In the genomic region with DNA sequence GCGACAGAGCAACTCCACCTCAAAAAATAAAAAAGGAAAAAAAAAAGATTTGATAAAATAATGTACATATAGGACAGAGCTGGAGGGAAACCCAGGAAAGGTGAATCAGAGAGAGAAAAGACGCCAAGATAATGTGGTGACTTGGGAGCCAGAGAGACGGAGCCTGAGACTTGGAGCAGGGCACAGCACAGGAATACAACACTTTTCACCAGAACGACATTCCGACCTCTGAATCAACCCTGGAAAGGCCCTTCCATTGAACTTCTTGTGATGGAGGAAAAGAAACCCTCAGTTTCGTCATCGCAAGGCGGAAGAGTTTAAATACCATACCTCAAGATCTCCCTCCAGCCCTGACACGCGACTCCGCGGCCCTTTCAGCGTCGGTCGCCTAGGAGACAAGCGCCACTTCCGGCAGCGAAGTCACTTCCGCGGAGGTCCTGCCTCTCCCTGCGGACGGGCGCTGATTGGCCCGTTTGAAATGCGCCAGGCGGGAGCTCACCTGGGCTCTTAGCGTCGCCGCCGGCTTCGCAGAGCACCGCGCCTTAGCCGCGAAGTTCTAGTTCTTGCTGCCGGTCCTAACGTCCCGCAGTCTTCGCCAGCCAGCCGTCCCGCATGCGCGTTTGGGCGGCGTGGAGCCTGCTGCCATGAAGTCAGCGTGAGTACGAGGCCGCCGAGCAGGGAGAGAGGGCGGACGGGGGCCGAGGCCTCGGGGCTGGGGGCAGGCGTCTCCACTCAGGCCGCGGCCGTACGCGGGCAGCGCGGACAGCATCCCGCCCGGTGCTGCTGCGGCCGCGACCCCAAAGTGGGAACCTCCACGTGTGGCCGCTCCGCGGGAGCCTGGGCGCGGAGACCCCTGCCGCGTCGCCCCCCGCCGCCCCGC, we compare ENCODE assay signal across 8 cellular contexts. TPM values are rescaled to one million over a fixed set of nuclear protein-coding genes. Genes with fewer than 3 reads are reported as not detected.
A peak's percentile ranks its signal among the peaks of the same experiment; 100 is the strongest.
DNase-seq lines count a peak whose midpoint lies in the region; ATAC-seq and TF ChIP-seq lines count a peak whose summit lies in the region.

A gene (plus strand): TSS at position 528 of the 880 bp plus-strand sequence. CDS start 117 bp downstream, at position 645.

- H3K4me1 ChIP-seq in ascending aorta (peaks cover 0 to 22% of the 10 kb centered on the region in 2 donors), right cardiac atrium (ENCODE audit: control insufficient read depth, insufficient read depth, low read length) (no peaks in the 10 kb centered on the region), aorta (ENCODE audit: control insufficient read depth in 1 of 2, insufficient read depth in 2 of 2, low read length in 2 of 2) (peaks cover 2 to 8% of the 10 kb centered on the region in 2 donors)

- H3K27me3 ChIP-seq in ascending aorta (no peaks in the 10 kb centered on the region), right cardiac atrium (ENCODE audit: control insufficient read depth, insufficient read depth) (no peaks in the 10 kb centered on the region), aorta (ENCODE audit: control insufficient read depth in 1 of 2, insufficient read depth in 2 of 2, low read length in 1 of 2) (no peaks in the 10 kb centered on the region)

- H3K27ac ChIP-seq in ascending aorta (peak within 1 kb of the TSS; percentile 79 to 97), right cardiac atrium (ENCODE audit: low read length) (no peak within 1 kb of the TSS), aorta (ENCODE audit: low read depth in 1 of 2, low read length in 2 of 2) (peak within 1 kb of the TSS; percentile 91 to 97)

- no peak for TF ChIP-seq CTCF in ascending aorta (IDR thresholded peaks at IDR 0.05)

- no peaks in the 10 kb centered on the region for H3K36me3 ChIP-seq in ascending aorta
- H3K36me3 ChIP-seq in aorta (ENCODE audit: control insufficient read depth in 1 of 2, insufficient read depth in 2 of 2, low read length in 1 of 2) = no peaks in the 10 kb centered on the region

- intact Hi-C loops in T-helper 2 cell treated with Interferon-gamma antibody and Interleukin-4, amounts not matched to agents 100 ng/mL and 5 ng/mL, for 36 hours (cut with micrococcal nuclease) = loop anchor here (1.0 kb wide), 2 partner anchors 29 to 38 kb away; a partner anchor contains a TSS
- intact Hi-C loops in ascending aorta (cut with DNase I) = loop anchor here (1.0 to 2.0 kb wide), 3 partner anchors 38 to 253 kb away; a partner anchor contains a TSS
- intact Hi-C loops in right cardiac atrium (cut with DNase I) = no loop called here
- intact Hi-C loops in aorta (cut with DNase I) = loop anchor here (2.0 kb wide), 1 partner anchor 39 kb away; a partner anchor contains a TSS

- H3K4me3 ChIP-seq in ascending aorta (peak within 1 kb of the TSS; percentile 91 to 97), right cardiac atrium (ENCODE audit: low read length) (peak within 1 kb of the TSS; percentile 68), aorta (ENCODE audit: low read length in 2 of 2) (peak within 1 kb of the TSS; percentile 80 to 82)

- ATAC-seq in GM18498 (IDR thresholded peaks at IDR 0.05; ENCODE audit: unreplicated experiment) (peak; percentile 93), HG02885 (IDR thresholded peaks at IDR 0.05; ENCODE audit: poor library complexity, unreplicated experiment) (peak; percentile 95), right cardiac atrium (peak; percentile 97 to 98), aorta (ENCODE audit: low FRiP score) (peak; percentile 95)

- H3K9me3 ChIP-seq in ascending aorta = no peaks in the 10 kb centered on the region
- no peaks in the 10 kb centered on the region for H3K9me3 ChIP-seq in right cardiac atrium (ENCODE audit: control insufficient read depth, low read length)
- H3K9me3 ChIP-seq in aorta (ENCODE audit: control insufficient read depth, low read length) = no peaks in the 10 kb centered on the region

- 2% methylated on average over 78 of the region's 78 CpGs for WGBS in right cardiac atrium
- WGBS in aorta, 2 donors = 1% methylated on average over 76 to 78 of the region's 78 CpGs

- DNase-seq in NCI-H1694 treated with DMSO at 0.1 percent for 48 hours (lab: John Stamatoyannopoulos, UW) (peak; percentile 66), ascending aorta (ENCODE audit: low spot score in 2 of 2) (peak; percentile 49 to 92), right cardiac atrium (peak; percentile 89 to 95 (median 94)), putamen (ENCODE audit: low spot score) (peak; percentile 73), aorta (peak; percentile 94 to 97)

RNA-seq across cellular contexts. Expression of the gene that starts here (rescaled TPM):
- total RNA-seq in T-helper 2 cell treated with Interferon-gamma antibody and Interleukin-4, amounts not matched to agents 100 ng/mL and 5 ng/mL, for 36 hours = 55.3 and 59.9 TPM in 2 replicates
- total RNA-seq in ascending aorta (1.8 TPM), right cardiac atrium (1 to 10 TPM in 2 of 4 donors, under 1 TPM in 2; 0.62 to 1.2 (median 0.92) TPM), aorta (1 to 10 TPM; 3.3 to 5.8 TPM)
- polyA plus RNA-seq in right cardiac atrium (0.27 TPM), aorta (1 to 10 TPM; 2.8 to 4.8 TPM)

Comparison
In these comparisons a context has a peak if more than half of its experiments do, and no peak if none do; other contexts are left out.
1. intact Hi-C loops: an anchor here in T-helper 2 cell treated with Interferon-gamma antibody and Interleukin-4, amounts not matched to agents 100 ng/mL and 5 ng/mL, for 36 hours (1.0 kb wide), ascending aorta (1.0 to 2.0 kb wide) and aorta (2.0 kb wide); none called in right cardiac atrium.